In the genomic region with DNA sequence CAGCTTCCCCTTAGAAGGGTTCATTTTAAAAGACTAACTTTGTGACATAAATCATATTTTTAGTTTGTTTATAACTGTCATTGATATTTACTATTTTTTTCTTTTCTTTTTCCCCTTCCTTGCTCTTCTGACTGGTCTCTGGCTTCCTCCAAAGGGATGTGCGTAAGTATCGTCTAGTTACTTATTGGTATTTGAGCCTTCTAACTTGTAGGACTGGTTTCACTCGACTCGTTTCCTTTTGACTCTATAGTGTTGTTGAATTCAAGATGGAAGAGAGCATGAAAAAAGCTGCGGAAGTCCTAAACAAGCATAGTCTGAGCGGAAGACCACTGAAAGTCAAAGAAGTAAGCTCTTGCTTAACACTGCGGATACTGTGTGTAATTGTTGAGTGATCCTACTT, we compare ENCODE assay signal across 2 cellular contexts.
TF ChIP-seq lines count a peak whose summit lies in the region.

No MANE protein-coding gene starts in this region.

TF ChIP-seq in IMR-90, 13 proteins besides CTCF, POLR2A, EP300 and RAD21:
- no peak for TF ChIP-seq RCOR1 (IDR thresholded peaks at IDR 0.05; ENCODE audit: insufficient replicate concordance, low read length)
- TF ChIP-seq CHD1 (IDR thresholded peaks at IDR 0.05; ENCODE audit: low read depth, low read length), result no peak
- TF ChIP-seq MXI1 (IDR thresholded peaks at IDR 0.05; ENCODE audit: borderline replicate concordance, low read depth, low read length), result no peak
- no peak for TF ChIP-seq MAZ (IDR thresholded peaks at IDR 0.05; ENCODE audit: borderline replicate concordance, low read depth, low read length)
- no peak for TF ChIP-seq MAFK (IDR thresholded peaks at IDR 0.05; ENCODE audit: low read depth, low read length)
- no peak for TF ChIP-seq SMC3 (IDR thresholded peaks at IDR 0.05; ENCODE audit: low read depth, low read length)
- TF ChIP-seq FOS (IDR thresholded peaks at IDR 0.05; ENCODE audit: low read depth, low read length), result no peak
- TF ChIP-seq, protein P1, sequence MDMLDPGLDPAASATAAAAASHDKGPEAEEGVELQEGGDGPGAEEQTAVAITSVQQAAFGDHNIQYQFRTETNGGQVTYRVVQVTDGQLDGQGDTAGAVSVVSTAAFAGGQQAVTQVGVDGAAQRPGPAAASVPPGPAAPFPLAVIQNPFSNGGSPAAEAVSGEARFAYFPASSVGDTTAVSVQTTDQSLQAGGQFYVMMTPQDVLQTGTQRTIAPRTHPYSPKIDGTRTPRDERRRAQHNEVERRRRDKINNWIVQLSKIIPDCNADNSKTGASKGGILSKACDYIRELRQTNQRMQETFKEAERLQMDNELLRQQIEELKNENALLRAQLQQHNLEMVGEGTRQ (IDR thresholded peaks at IDR 0.05; ENCODE audit: low read depth, low read length), result no peak
- no peak for TF ChIP-seq ELK1 (IDR thresholded peaks at IDR 0.05; ENCODE audit: borderline replicate concordance, low read depth, low read length)
- TF ChIP-seq RFX5 (IDR thresholded peaks at IDR 0.05; ENCODE audit: low read depth, low read length), result no peak
- no peak for TF ChIP-seq NFE2L2 (IDR thresholded peaks at IDR 0.05; ENCODE audit: low read depth, low read length)
- no peak for TF ChIP-seq CEBPB (IDR thresholded peaks at IDR 0.05; ENCODE audit: low read depth, low read length)
- no peak for TF ChIP-seq BHLHE40 (IDR thresholded peaks at IDR 0.05; ENCODE audit: low read depth, low read length)

TF ChIP-seq in WTC11, 78 proteins besides CTCF, POLR2A, EP300 and RAD21:
- TF ChIP-seq FOXK1 (CRISPR knock-in tag; IDR thresholded peaks at IDR 0.05) (no peak), ESRRA (CRISPR knock-in tag; IDR thresholded peaks at IDR 0.05; ENCODE audit: borderline replicate concordance) (no peak), JAZF1 (CRISPR knock-in tag; IDR thresholded peaks at IDR 0.05) (no peak), IRF2 (CRISPR knock-in tag; IDR thresholded peaks at IDR 0.05; ENCODE audit: borderline replicate concordance, low read depth) (no peak), ZNF416 (CRISPR knock-in tag; IDR thresholded peaks at IDR 0.05) (no peak), CREB1 (CRISPR knock-in tag; IDR thresholded peaks at IDR 0.05) (no peak), NR1H2 (CRISPR knock-in tag; IDR thresholded peaks at IDR 0.05) (no peak), ATF3 (CRISPR knock-in tag; conservative IDR thresholded peaks at IDR 0.05) (no peak), RORB (CRISPR knock-in tag; IDR thresholded peaks at IDR 0.05) (no peak), ZBTB21 (CRISPR knock-in tag; IDR thresholded peaks at IDR 0.05; ENCODE audit: borderline replicate concordance) (no peak), STAT6 (CRISPR knock-in tag; conservative IDR thresholded peaks at IDR 0.05; ENCODE audit: low read depth) (no peak), ZNF532 (CRISPR knock-in tag; IDR thresholded peaks at IDR 0.05; ENCODE audit: borderline replicate concordance) (no peak), ZNF121 (CRISPR knock-in tag; IDR thresholded peaks at IDR 0.05) (no peak)
- TF ChIP-seq, protein P2, sequence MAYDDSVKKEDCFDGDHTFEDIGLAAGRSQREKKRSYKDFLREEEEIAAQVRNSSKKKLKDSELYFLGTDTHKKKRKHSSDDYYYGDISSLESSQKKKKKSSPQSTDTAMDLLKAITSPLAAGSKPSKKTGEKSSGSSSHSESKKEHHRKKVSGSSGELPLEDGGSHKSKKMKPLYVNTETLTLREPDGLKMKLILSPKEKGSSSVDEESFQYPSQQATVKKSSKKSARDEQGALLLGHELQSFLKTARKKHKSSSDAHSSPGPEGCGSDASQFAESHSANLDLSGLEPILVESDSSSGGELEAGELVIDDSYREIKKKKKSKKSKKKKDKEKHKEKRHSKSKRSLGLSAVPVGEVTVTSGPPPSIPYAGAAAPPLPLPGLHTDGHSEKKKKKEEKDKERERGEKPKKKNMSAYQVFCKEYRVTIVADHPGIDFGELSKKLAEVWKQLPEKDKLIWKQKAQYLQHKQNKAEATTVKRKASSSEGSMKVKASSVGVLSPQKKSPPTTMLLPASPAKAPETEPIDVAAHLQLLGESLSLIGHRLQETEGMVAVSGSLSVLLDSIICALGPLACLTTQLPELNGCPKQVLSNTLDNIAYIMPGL (CRISPR knock-in tag; IDR thresholded peaks at IDR 0.05), result no peak
